16 cellular contexts compared by ENCODE assay signal in the genomic region with DNA sequence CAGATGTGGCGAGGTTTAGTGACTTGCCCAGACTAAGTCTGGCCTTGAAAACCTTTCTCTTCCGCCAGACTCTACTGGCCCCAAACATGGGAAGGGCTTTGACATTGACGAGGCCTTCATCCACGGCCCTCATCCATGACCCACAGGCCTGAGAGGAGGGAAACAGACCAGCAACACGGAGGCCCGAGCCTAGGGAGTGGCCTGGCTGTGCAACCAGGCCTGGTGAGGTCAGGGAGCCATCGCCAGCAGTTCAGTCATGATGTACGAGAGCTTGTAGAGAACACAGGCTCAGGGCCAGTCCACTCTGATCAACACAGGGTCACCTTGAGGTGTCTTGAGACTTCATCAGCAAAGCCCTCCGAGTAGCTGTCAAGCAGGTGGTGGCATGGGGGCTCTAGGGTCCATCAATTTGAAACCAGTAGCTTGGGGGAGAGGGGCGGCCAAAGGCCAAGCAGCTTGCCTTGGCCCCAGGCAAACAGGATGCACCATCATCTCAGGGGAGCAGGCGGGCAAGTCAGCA. TPM values are rescaled to one million over a fixed set of nuclear protein-coding genes. Genes with fewer than 3 reads are reported as not detected.
DNase-seq lines count a peak whose midpoint lies in the region; ATAC-seq and TF ChIP-seq lines count a peak whose summit lies in the region.
"Had no signal": no experiment of that assay in that cellular context is flagged by ENCODE, and none has a peak within 500 bp of the region (broad histone marks: within the 10 kb centered on the region; RNA-seq: fewer than 3 reads in every experiment).

No MANE protein-coding gene starts in this region.

- H3K27me3 ChIP-seq in esophagus muscularis mucosa (no peaks in the 10 kb centered on the region), prostate gland (replicated peaks; ENCODE audit: insufficient read depth) (no peaks in the 10 kb centered on the region), transverse colon (no peaks in the 10 kb centered on the region)
- H3K27me3 ChIP-seq: BLaER1 treated with 17β-estradiol and CSF1 and Interleukin-3, amounts not matched to agents 10 nM and 100 nM; MG63 had no signal

- TF ChIP-seq CTCF in esophagus muscularis mucosa (IDR thresholded peaks at IDR 0.05) (no peak), prostate gland (IDR thresholded peaks at IDR 0.05) (no peak), transverse colon (IDR thresholded peaks at IDR 0.05) (no peak)

- TF ChIP-seq POLR2A in esophagus muscularis mucosa (IDR thresholded peaks at IDR 0.05; ENCODE audit: low read depth) (no peak), prostate gland (IDR thresholded peaks at IDR 0.05) (no peak), transverse colon (IDR thresholded peaks at IDR 0.05) (no peak)

- peaks cover 45% of the 10 kb centered on the region for H3K4me1 Mint-ChIP-seq in activated CD8-positive, alpha-beta memory T cell treated with anti-CD3 and anti-CD28 coated beads, Interleukin-2, amount 10 ng/mL, durations not matched to agents 7 days and 5 days

- intact Hi-C loops in esophagus muscularis mucosa (cut with DNase I) (no loop called here), prostate gland (cut with DNase I) (loop anchor here (5.0 kb wide), 2 partner anchors 36 to 39 kb away; a partner anchor contains a TSS), transverse colon (cut with DNase I; ENCODE audit: low total_unique reads) (no loop called here), left colon (cut with DNase I, micrococcal nuclease) (no loop called here)

- 84% methylated on average over 10 of the region's 11 CpGs for WGBS in esophagus muscularis mucosa
- WGBS in prostate gland: 96% methylated on average over 11 of the region's 11 CpGs
- 92% methylated on average over 10 of the region's 11 CpGs; no CpG with 5 or more reads in 1 of the 2 donors for WGBS in transverse colon (ENCODE audit: low coverage in 1 of 2), 2 donors

- H3K9me3 ChIP-seq in esophagus muscularis mucosa (no peaks in the 10 kb centered on the region), prostate gland (no peaks in the 10 kb centered on the region), transverse colon (no peaks in the 10 kb centered on the region)
- H3K9me3 ChIP-seq: MG63 had no signal

- H3K27ac Mint-ChIP-seq in activated CD8-positive, alpha-beta memory T cell treated with anti-CD3 and anti-CD28 coated beads, Interleukin-2, amount 10 ng/mL, durations not matched to agents 7 days and 5 days: no peak overlapping the region

- H3K36me3 ChIP-seq in esophagus muscularis mucosa: peaks cover 0 to 28% (median 3%) of the 10 kb centered on the region in 4 donors
- H3K36me3 ChIP-seq in prostate gland: no peaks in the 10 kb centered on the region
- no peaks in the 10 kb centered on the region for H3K36me3 ChIP-seq in transverse colon
- H3K36me3 ChIP-seq: MG63 had no signal

- H3K36me3 Mint-ChIP-seq in activated CD8-positive, alpha-beta memory T cell treated with anti-CD3 and anti-CD28 coated beads, Interleukin-2, amount 10 ng/mL, durations not matched to agents 7 days and 5 days: peaks cover 10% of the 10 kb centered on the region

- CTCF ChIA-PET in activated CD8-positive, alpha-beta memory T cell treated with anti-CD3 and anti-CD28 coated beads, Interleukin-2, amount 10 ng/mL, durations not matched to agents 7 days and 5 days (lab: Charles Lee): no interaction called here

- no peak for ATAC-seq in activated CD8-positive, alpha-beta memory T cell treated with anti-CD3 and anti-CD28 coated beads, Interleukin-2, amount 10 ng/mL, durations not matched to agents 7 days and 5 days
- no peak for ATAC-seq in GM21526 (IDR thresholded peaks at IDR 0.05; ENCODE audit: low FRiP score, unreplicated experiment)
- no peak for ATAC-seq in left colon
- ATAC-seq: HepG2, PC-3 had no signal

- H3K4me3 ChIP-seq in esophagus muscularis mucosa (no peak overlapping the region), prostate gland (no peak overlapping the region), transverse colon (no peak overlapping the region)
- H3K4me3 ChIP-seq: BLaER1 treated with 17β-estradiol and CSF1 and Interleukin-3, amounts not matched to agents 10 nM and 100 nM; MG63 had no signal

- no peaks in the 10 kb centered on the region for H3K9me3 Mint-ChIP-seq in activated CD8-positive, alpha-beta memory T cell treated with anti-CD3 and anti-CD28 coated beads, Interleukin-2, amount 10 ng/mL, durations not matched to agents 7 days and 5 days (ENCODE audit: low read depth)

- no peak overlapping the region for H3K4me3 Mint-ChIP-seq in activated CD8-positive, alpha-beta memory T cell treated with anti-CD3 and anti-CD28 coated beads, Interleukin-2, amount 10 ng/mL, durations not matched to agents 7 days and 5 days

- H3K4me1 ChIP-seq in esophagus muscularis mucosa (peaks cover 72 to 98% (median 97%) of the 10 kb centered on the region in 4 donors), prostate gland (replicated peaks) (no peaks in the 10 kb centered on the region), transverse colon (peaks cover 20 to 73% (median 34%) of the 10 kb centered on the region in 4 donors)

- no peaks in the 10 kb centered on the region for H3K27me3 Mint-ChIP-seq in activated CD8-positive, alpha-beta memory T cell treated with anti-CD3 and anti-CD28 coated beads, Interleukin-2, amount 10 ng/mL, durations not matched to agents 7 days and 5 days

- no peak for TF ChIP-seq EP300 in esophagus muscularis mucosa (IDR thresholded peaks at IDR 0.05)
- TF ChIP-seq EP300 in transverse colon (IDR thresholded peaks at IDR 0.05; ENCODE audit: low read depth): no peak

- in situ Hi-C loops in transverse colon (cut with MboI; ENCODE audit: low pct_ligation_motif_present in 1 of 4, low pct_unique_long_range_greater_than_20kb in 1 of 4, low sequenced_read_pairs in 3 of 4): no loop called here

- H3K27ac ChIP-seq in esophagus muscularis mucosa (replicated peaks in 1 of 4) (peak overlapping the region; percentile 56 to 83 (median 70)), prostate gland (peak overlapping the region; percentile 35 to 71), transverse colon (peak overlapping the region; percentile 63 to 75 (median 66))
- H3K27ac ChIP-seq: BLaER1 treated with 17β-estradiol and CSF1 and Interleukin-3, amounts not matched to agents 10 nM and 100 nM had no signal

- DNase-seq in activated CD8-positive, alpha-beta memory T cell treated with anti-CD3 and anti-CD28 coated beads for 24 hours: peak; percentile 43
- no peak for DNase-seq in activated CD8-positive, alpha-beta memory T cell treated with anti-CD3 and anti-CD28 coated beads, Interleukin-2, amount 10 ng/mL, durations not matched to agents 7 days and 5 days
- DNase-seq in esophagus muscularis mucosa (ENCODE audit: extremely low spot score) (no peak), prostate gland (ENCODE audit: low spot score) (no peak), transverse colon (no peak), left colon (no peak)
- DNase-seq in stimulated activated naive CD4-positive, alpha-beta T cell treated with Interleukin-2 at 50 U/mL for 16 hours (lab: John Stamatoyannopoulos, UW): no peak
- DNase-seq: 8988T, EL, MG63, NCI-H1092 treated with DMSO at 0.1 percent for 48 hours, NCI-H187, PC-3 had no signal

RNA-seq across cellular contexts. Expression of a gene that starts 36.2 kb away (rescaled TPM):
- 10 to 100 TPM; 10.6 to 11.6 TPM for total RNA-seq in activated CD8-positive, alpha-beta memory T cell treated with anti-CD3 and anti-CD28 coated beads, Interleukin-2, amount 10 ng/mL, durations not matched to agents 7 days and 5 days
- 10 to 100 TPM; 21.7 to 34.5 (median 25.8) TPM for total RNA-seq in esophagus muscularis mucosa
- total RNA-seq in prostate gland: 10 to 100 TPM in 1 of 2 donors, 1 to 10 TPM in 1; 10.0 to 12.2 TPM
- 10 to 100 TPM in 3 of 4 donors, 1 to 10 TPM in 1; 8.4 to 36.7 (median 19.9) TPM for total RNA-seq in transverse colon
- 10 to 100 TPM in 1 of 2 donors, 1 to 10 TPM in 1; 9.2 to 15.9 TPM for total RNA-seq in left colon
